Comparison of ENCODE assay signal across 8 cellular contexts in the genomic region with DNA sequence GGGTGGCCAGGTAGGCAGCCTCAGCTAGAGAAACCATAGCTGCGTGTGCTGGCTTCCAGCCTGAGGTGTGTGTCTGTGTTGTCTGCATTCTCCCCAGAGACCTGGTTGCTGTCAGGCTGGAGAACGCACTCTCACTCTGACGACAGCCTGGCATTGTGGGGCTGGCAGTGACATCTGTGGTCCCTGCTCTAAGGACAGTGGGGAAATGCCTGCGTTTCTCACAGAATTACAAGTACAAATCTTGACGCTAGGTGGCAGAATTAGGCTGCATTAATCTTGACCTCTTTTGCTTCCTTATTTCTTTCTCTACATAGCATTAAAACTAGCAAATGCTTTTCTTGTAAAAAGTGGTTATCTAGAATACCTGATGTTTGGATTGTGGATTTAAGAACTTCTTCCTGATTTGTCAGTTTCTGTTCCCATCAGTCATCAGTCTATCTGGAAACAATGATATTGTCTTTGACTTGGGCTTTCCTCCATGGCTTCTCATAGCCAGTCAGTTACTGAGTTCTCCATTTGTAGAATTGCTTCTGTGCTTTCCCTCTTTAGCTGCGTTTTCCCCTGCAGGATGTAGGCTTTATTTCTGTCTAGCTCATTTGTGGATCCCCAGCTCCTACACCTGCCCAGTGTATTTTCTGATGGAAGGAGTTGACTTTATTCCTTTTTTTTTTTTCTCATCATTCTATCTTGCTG.
DNase-seq lines count a peak whose midpoint lies in the region; ATAC-seq and TF ChIP-seq lines count a peak whose summit lies in the region.

No MANE protein-coding gene starts in this region.

- peaks cover 10% of the 10 kb centered on the region for H3K27me3 Mint-ChIP-seq in Caco-2 (ENCODE audit: insufficient read depth, unreplicated experiment)

- H3K9me3 ChIP-seq in Caco-2: no peaks in the 10 kb centered on the region
- no peaks in the 10 kb centered on the region for H3K9me3 ChIP-seq in left ventricle myocardium inferior (replicated peaks)

- no peak overlapping the region for H3K27ac Mint-ChIP-seq in Caco-2 (ENCODE audit: unreplicated experiment)

- POLR2A ChIA-PET in Caco-2 (lab: Charles Lee): no interaction called here

- H3K27ac ChIP-seq in left ventricle myocardium inferior (replicated peaks): no peak overlapping the region

- TF ChIP-seq CTCF in Caco-2 (IDR thresholded peaks at IDR 0.05; ENCODE audit: insufficient read depth in 1 of 2, low read depth in 1 of 2, low read length in 1 of 2, severe bottlenecking in 1 of 2, unreplicated experiment in 1 of 2): peak; percentile 51 to 66
- TF ChIP-seq CTCF in left ventricle myocardium inferior (IDR thresholded peaks at IDR 0.05; ENCODE audit: borderline replicate concordance): peak; percentile 78

- H3K36me3 ChIP-seq in Caco-2 (ENCODE audit: control insufficient read depth, insufficient read depth, low read length): no peaks in the 10 kb centered on the region
- H3K36me3 ChIP-seq in left ventricle myocardium inferior: no peaks in the 10 kb centered on the region

- DNase-seq in Caco-2 (peak in 1 of 2 experiments; percentile 49), NCI-H460 (ENCODE audit: extremely low read depth, low read depth) (peak; percentile 67), anterior cingulate cortex (lab: John Stamatoyannopoulos, UW) (peak in 30 of 58 donors; percentile 3 to 64 (median 12)), left ventricle myocardium inferior (no peak), retina (peak; percentile 87), activated gamma-delta T cell (lab: John Stamatoyannopoulos, UW) (no peak)

- H3K4me1 ChIP-seq in Caco-2: no peaks in the 10 kb centered on the region
- no peaks in the 10 kb centered on the region for H3K4me1 ChIP-seq in left ventricle myocardium inferior

- peak; percentile 81 for ATAC-seq in GM18867 (IDR thresholded peaks at IDR 0.05; ENCODE audit: unreplicated experiment)
- peak; percentile 67 for ATAC-seq in HG03066 (IDR thresholded peaks at IDR 0.05; ENCODE audit: low read depth, unreplicated experiment)

- H3K27me3 ChIP-seq in Caco-2 (replicated peaks; ENCODE audit: control insufficient read depth, insufficient read depth, low read length) (no peaks in the 10 kb centered on the region), left ventricle myocardium inferior (ENCODE audit: low read depth) (peaks cover 17% of the 10 kb centered on the region)

- intact Hi-C loops in Caco-2 (cut with micrococcal nuclease; ENCODE audit: unreplicated experiment) (loop anchor here (1.0 to 10.0 kb wide), 6 partner anchors 114 to 762 kb away; no protein-coding TSS in a partner anchor), left ventricle myocardium inferior (cut with micrococcal nuclease) (loop anchor here (5.0 kb wide), 1 partner anchor 525 kb away; no protein-coding TSS in a partner anchor)

- no TSS peak for BruUV-seq in Caco-2 (replicated peaks; lab: Mats Ljungman, UMichigan)

- no peaks in the 10 kb centered on the region for H3K36me3 Mint-ChIP-seq in Caco-2 (ENCODE audit: insufficient read depth, unreplicated experiment)

- CTCF ChIA-PET in Caco-2 (lab: Charles Lee): interaction anchor here (0.6 to 2.0 kb wide), 3 partner anchors 48 to 521 kb away, joined by 3 to 4 read pairs (median 3); no protein-coding TSS in a partner anchor

- H3K4me3 Mint-ChIP-seq in Caco-2 (ENCODE audit: unreplicated experiment): no peak overlapping the region

- H3K9me3 Mint-ChIP-seq in Caco-2 (ENCODE audit: unreplicated experiment): no peaks in the 10 kb centered on the region

- H3K4me3 ChIP-seq in Caco-2 (ENCODE audit: low read depth, low read length): no peak overlapping the region
- H3K4me3 ChIP-seq in left ventricle myocardium inferior: no peak overlapping the region

- peaks cover 7% of the 10 kb centered on the region for H3K4me1 Mint-ChIP-seq in Caco-2 (ENCODE audit: low read depth, unreplicated experiment)

Comparison
In these comparisons a context has a peak if more than half of its experiments do, and no peak if none do; other contexts are left out.
1. DNase-seq: peak in NCI-H460 (single experiment), anterior cingulate cortex (30 of 58) and retina (single experiment); none in left ventricle myocardium inferior (single experiment) and activated gamma-delta T cell (single experiment).